Comparison of ENCODE assay signal across 8 cellular contexts in genomic region chr12:118137148-118137678, GRCh38. TPM values are rescaled to one million over a fixed set of nuclear protein-coding genes. Genes with fewer than 3 reads are reported as not detected.
DNase-seq lines count a peak whose midpoint lies in the region; ATAC-seq and TF ChIP-seq lines count a peak whose summit lies in the region.

No MANE protein-coding gene starts in this region.

- CTCF ChIA-PET in mammary epithelial cell (lab: Charles Lee; ENCODE audit: low non-redundant PET), result no interaction called here

- TF ChIP-seq CTCF in heart right ventricle (IDR thresholded peaks at IDR 0.05) (no peak), mammary epithelial cell (conservative IDR thresholded peaks at IDR 0.05 in 1 of 2, IDR thresholded peaks at IDR 0.05 in 1 of 2; ENCODE audit: extremely low read depth in 1 of 2, insufficient read depth in 1 of 2, low read depth in 1 of 2, low read length in 2 of 2) (no peak), vagina (IDR thresholded peaks at IDR 0.05) (no peak)

- H3K4me2 ChIP-seq in mammary epithelial cell (ENCODE audit: insufficient read depth, low read depth, low read length), result peak overlapping the region; percentile 89

- BruUV-seq in mammary epithelial cell (replicated peaks; lab: Mats Ljungman, UMichigan), result TSS peak; percentile 52

- no peak for TF ChIP-seq POLR2A in vagina (IDR thresholded peaks at IDR 0.05)

- no peak for DNase-seq in heart right ventricle
- no peak for DNase-seq in left ventricle myocardium superior
- no peak for DNase-seq in mammary epithelial cell
- DNase-seq in vagina (ENCODE audit: extremely low spot score in 2 of 2), result no peak
- DNase-seq in NCI-H187 (lab: John Stamatoyannopoulos, UW), result no peak
- DNase-seq in NCI-H524 (lab: John Stamatoyannopoulos, UW), result no peak
- no peak for DNase-seq in DMS79 (lab: John Stamatoyannopoulos, UW)

- H3K36me3 ChIP-seq in heart right ventricle, result peaks cover 0 to 45% (median 25%) of the 10 kb centered on the region in 9 donors
- peaks cover 21% of the 10 kb centered on the region for H3K36me3 ChIP-seq in mammary epithelial cell (ENCODE audit: insufficient read depth, low read length)
- H3K36me3 ChIP-seq in mesodermal cell (ENCODE audit: control insufficient read depth, insufficient read depth, low read length), result peaks cover 37% of the 10 kb centered on the region
- H3K36me3 ChIP-seq in vagina, result peaks cover 0 to 40% of the 10 kb centered on the region in 2 donors

- H3K9me3 ChIP-seq in heart right ventricle (no peaks in the 10 kb centered on the region), mammary epithelial cell (replicated peaks; ENCODE audit: insufficient read depth, low read length) (no peaks in the 10 kb centered on the region), mesodermal cell (ENCODE audit: control insufficient read depth, low read length) (no peaks in the 10 kb centered on the region), vagina (no peaks in the 10 kb centered on the region)

- H3K4me3 ChIP-seq in heart right ventricle, result peak overlapping the region; percentile 62 to 97 (median 92)
- H3K4me3 ChIP-seq in mammary epithelial cell (replicated peaks in 1 of 3; ENCODE audit: insufficient read depth in 1 of 3, low read depth in 2 of 3, low read length in 3 of 3), result peak overlapping the region; percentile 87 to 91 (median 90)
- H3K4me3 ChIP-seq in mesodermal cell (ENCODE audit: extremely low read depth, insufficient read depth, low read length, poor library complexity, severe bottlenecking), result peak overlapping the region; percentile 90
- H3K4me3 ChIP-seq in vagina, result peak overlapping the region; percentile 77 to 85

- peaks cover 45% of the 10 kb centered on the region for H3K79me2 ChIP-seq in mammary epithelial cell (ENCODE audit: insufficient read depth, low read length)

- H4K20me1 ChIP-seq in mammary epithelial cell (ENCODE audit: insufficient read depth, low read length), result no peaks in the 10 kb centered on the region

- H2AFZ ChIP-seq in mammary epithelial cell (ENCODE audit: low read depth, low read length), result no peak overlapping the region

- 70 to 77% methylated on average over 10 of the region's 10 CpGs for WGBS in heart right ventricle, 2 donors
- 84% methylated on average over 10 of the region's 10 CpGs for WGBS in mammary epithelial cell (ENCODE audit: low coverage, missing lambda C conversion rate)
- 76 to 93% methylated on average over 6 to 9 of the region's 10 CpGs for WGBS in mesodermal cell (ENCODE audit: insufficient coverage in 2 of 2), 2 experiments

- in situ Hi-C loops in mammary epithelial cell (cut with MboI; ENCODE audit: low sequenced_read_pairs in 2 of 2), result no loop called here

- H3K27me3 ChIP-seq in heart right ventricle (no peaks in the 10 kb centered on the region), mammary epithelial cell (ENCODE audit: insufficient read depth, low read length) (no peaks in the 10 kb centered on the region), vagina (no peaks in the 10 kb centered on the region)

- intact Hi-C loops in heart right ventricle (cut with DNase I), result loop anchor here in 4 of 10 donors (5.0 to 10.0 kb wide), 2 partner anchors 72 to 75 kb away; partner anchors contain the start of gene WSB2 (in 4 of the 4)
- intact Hi-C loops in left ventricle myocardium superior (cut with micrococcal nuclease), result no loop called here
- intact Hi-C loops in mammary epithelial cell (cut with micrococcal nuclease), result loop anchor here (2.0 kb wide), 2 partner anchors 74 to 262 kb away; no protein-coding TSS in a partner anchor
- intact Hi-C loops in vagina (cut with DNase I), result loop anchor here (5.0 kb wide), 1 partner anchor 240 kb away; the partner anchor contains the start of gene SUDS3

- ATAC-seq in heart right ventricle (no peak), left ventricle myocardium superior (no peak)

- H3K27ac ChIP-seq in heart right ventricle, result peak overlapping the region in 9 of 10 donors; percentile 82 to 95 (median 90)
- H3K27ac ChIP-seq in mammary epithelial cell (ENCODE audit: insufficient read depth, low read depth, low read length), result peak overlapping the region; percentile 56
- H3K27ac ChIP-seq in mesodermal cell (ENCODE audit: low read depth, low read length, severe bottlenecking), result no peak overlapping the region
- H3K27ac ChIP-seq in vagina, result peak overlapping the region; percentile 87

- H3K9ac ChIP-seq in mammary epithelial cell (ENCODE audit: insufficient read depth, low read length), result peak overlapping the region; percentile 82

- peaks cover 0 to 41% (median 20%) of the 10 kb centered on the region in 9 donors for H3K4me1 ChIP-seq in heart right ventricle
- H3K4me1 ChIP-seq in mammary epithelial cell (ENCODE audit: insufficient read depth, low read length), result peaks cover 5% of the 10 kb centered on the region
- peaks cover 9% of the 10 kb centered on the region for H3K4me1 ChIP-seq in mesodermal cell (ENCODE audit: control insufficient read depth, insufficient read depth, low read length, poor library complexity, severe bottlenecking)
- H3K4me1 ChIP-seq in vagina, result peaks cover 39% of the 10 kb centered on the region

- dilution Hi-C loops in mammary epithelial cell (cut with HindIII; ENCODE audit: low sequenced_read_pairs), result no loop called here

RNA-seq across cellular contexts. Expression of gene PEBP1, which starts 1.3 kb away (rescaled TPM):
- total RNA-seq in heart right ventricle (100 to 1,000 TPM; 310 to 552 (median 467) TPM), left ventricle myocardium superior (500 TPM), mammary epithelial cell (100 to 1,000 TPM; 146 to 175 TPM), vagina (167 TPM)
- polyA plus RNA-seq in heart right ventricle (100 to 1,000 TPM; 273 to 535 TPM), mammary epithelial cell (217 TPM)
- polyA minus RNA-seq in mammary epithelial cell, result 55.4 TPM
- polyA plus RNA-seq in mesodermal cell (2013, experiment 1 of 2), result 159 TPM
- 132 TPM for polyA plus RNA-seq in mesodermal cell (2013, experiment 2 of 2)

RNA-seq across cellular contexts. Expression of gene VSIG10, which starts 33.4 kb away (rescaled TPM):
- total RNA-seq in heart right ventricle (10 to 100 TPM in 6 of 10 donors, 1 to 10 TPM in 4; 9.2 to 13.7 (median 10.3) TPM), left ventricle myocardium superior (12.6 TPM), mammary epithelial cell (10 to 100 TPM; 11.3 to 16.8 TPM), vagina (31.2 TPM)
- polyA plus RNA-seq in heart right ventricle (10 to 100 TPM in 1 of 2 donors, 1 to 10 TPM in 1; 5.3 to 23.6 TPM), mammary epithelial cell (9.3 TPM)
- 31.3 TPM for polyA minus RNA-seq in mammary epithelial cell
- 13.3 TPM for polyA plus RNA-seq in mesodermal cell (2013, experiment 1 of 2)
- polyA plus RNA-seq in mesodermal cell (2013, experiment 2 of 2), result 13.5 TPM
